ENCODE assay signal across 32 cellular contexts in genomic region chr10:132020456-132020855, GRCh38. TPM values are rescaled to one million over a fixed set of nuclear protein-coding genes. Genes with fewer than 3 reads are reported as not detected.
"Had no signal": no experiment of that assay in that cellular context is flagged by ENCODE, and none has a peak within 500 bp of the region (broad histone marks: within the 10 kb centered on the region; RNA-seq: fewer than 3 reads in every experiment).

No MANE protein-coding gene starts in this region.

- H3K27ac ChIP-seq: RWPE1, WERI-Rb-1 had no signal

- H3K4me3 ChIP-seq: MG63 had no signal

- H3K27ac Mint-ChIP-seq: activated CD4-positive, alpha-beta memory T cell treated with anti-CD3 and anti-CD28 coated beads, Interleukin-2, amount 10 ng/mL, durations not matched to agents 7 days and 5 days; activated CD8-positive, alpha-beta memory T cell treated with anti-CD3 and anti-CD28 coated beads, Interleukin-2, amount 10 ng/mL, durations not matched to agents 7 days and 5 days; activated naive CD4-positive, alpha-beta T cell treated with anti-CD3 and anti-CD28 coated beads, Interleukin-2, amount 10 ng/mL, durations not matched to agents 7 days and 5 days; activated naive CD8-positive, alpha-beta T cell; activated naive CD8-positive, alpha-beta T cell treated with anti-CD3 and anti-CD28 coated beads, Interleukin-2, amount 50 U/mL, for 24 hours; brain had no signal

- ATAC-seq: activated CD8-positive, alpha-beta memory T cell treated with anti-CD3 and anti-CD28 coated beads, Interleukin-2, amount 10 ng/mL, durations not matched to agents 7 days and 5 days; Panc1; Right ventricle myocardium inferior; SK-N-SH treated with all-trans-retinoic acid at 6 μM for 48 hours had no signal

- H3K36me3 ChIP-seq: MG63, WERI-Rb-1 had no signal

- H3K4me3 Mint-ChIP-seq: activated CD4-positive, alpha-beta memory T cell treated with anti-CD3 and anti-CD28 coated beads, Interleukin-2, amount 10 ng/mL, durations not matched to agents 7 days and 5 days; activated CD8-positive, alpha-beta memory T cell treated with anti-CD3 and anti-CD28 coated beads, Interleukin-2, amount 10 ng/mL, durations not matched to agents 7 days and 5 days; activated naive CD4-positive, alpha-beta T cell treated with anti-CD3 and anti-CD28 coated beads, Interleukin-2, amount 10 ng/mL, durations not matched to agents 7 days and 5 days; activated naive CD8-positive, alpha-beta T cell; activated naive CD8-positive, alpha-beta T cell treated with anti-CD3 and anti-CD28 coated beads, Interleukin-2, amount 50 U/mL, for 24 hours; brain had no signal

- H3K9me3 ChIP-seq: MG63 had no signal

- DNase-seq: activated CD4-positive, alpha-beta memory T cell treated with anti-CD3 and anti-CD28 coated beads, Interleukin-2, amount 10 ng/mL, durations not matched to agents 7 days and 5 days; activated CD4-positive, alpha-beta T cell treated with anti-CD3 and anti-CD28 coated beads for 1 hour; activated CD4-positive, alpha-beta T cell treated with anti-CD3 and anti-CD28 coated beads for 48 hours; activated CD4-positive, CD25-positive, alpha-beta regulatory T cell; activated CD8-positive, alpha-beta memory T cell treated with anti-CD3 and anti-CD28 coated beads for 24 hours; activated CD8-positive, alpha-beta memory T cell treated with anti-CD3 and anti-CD28 coated beads, Interleukin-2, amount 10 ng/mL, durations not matched to agents 7 days and 5 days; activated CD8-positive, alpha-beta memory T cell treated with anti-CD3 and anti-CD28 coated beads, Interleukin-2, amount 50 U/mL, for 48 hours; activated effector memory CD4-positive, alpha-beta T cell treated with Interleukin-2 at 50 U/mL for 16 hours; activated naive CD4-positive, alpha-beta T cell treated with anti-CD3 and anti-CD28 coated beads, Interleukin-2, amount 10 ng/mL, durations not matched to agents 7 days and 5 days; activated naive CD8-positive, alpha-beta T cell treated with anti-CD3 and anti-CD28 coated beads, Interleukin-2, amount 50 U/mL, for 24 hours; activated T-cell treated with anti-CD3 and anti-CD28 coated beads, Interleukin-2, amount 50 U/mL, for 48 hours; anterior cingulate cortex; Kasumi-1; KG1; MG63; NCI-H1048; NCI-H1105 treated with DMSO at 0.1 percent for 48 hours; NCI-H1436; NCI-H1694; NCI-H345; NCI-H524 treated with DMSO at 0.1 percent for 48 hours; SIG-M5; T-helper 1 cell; T1000; WERI-Rb-1 had no signal

- H3K36me3 Mint-ChIP-seq: activated CD8-positive, alpha-beta memory T cell treated with anti-CD3 and anti-CD28 coated beads, Interleukin-2, amount 10 ng/mL, durations not matched to agents 7 days and 5 days; activated naive CD4-positive, alpha-beta T cell treated with anti-CD3 and anti-CD28 coated beads, Interleukin-2, amount 10 ng/mL, durations not matched to agents 7 days and 5 days; activated naive CD8-positive, alpha-beta T cell; brain had no signal

RNA-seq across cellular contexts. Expression of gene JAKMIP3, which starts 45.3 kb away (rescaled TPM):
- total RNA-seq: bronchial epithelial cell had no signal
